In genomic region chr3:65568497-65568896, GRCh38 we compare ENCODE assay signal across 24 cellular contexts.
"Had no signal": no experiment of that assay in that cellular context is flagged by ENCODE, and none has a peak within 500 bp of the region (broad histone marks: within the 10 kb centered on the region; RNA-seq: fewer than 3 reads in every experiment).

No MANE protein-coding gene starts in this region.

- H3K4me3 ChIP-seq: colonic mucosa, gastrocnemius medialis, upper lobe of left lung had no signal

- H3K27ac ChIP-seq: brain microvascular endothelial cell, colonic mucosa, neutrophil, parathyroid adenoma, upper lobe of left lung had no signal

- H3K36me3 ChIP-seq: brain microvascular endothelial cell, colonic mucosa, gastrocnemius medialis, neutrophil, upper lobe of left lung had no signal

- H3K27me3 Mint-ChIP-seq: activated naive CD4-positive, alpha-beta T cell treated with anti-CD3 and anti-CD28 coated beads, Interleukin-2, amount 10 ng/mL, durations not matched to agents 7 days and 5 days; activated naive CD8-positive, alpha-beta T cell treated with anti-CD3 and anti-CD28 coated beads, Interleukin-2, amount 50 U/mL, for 24 hours; central memory CD8-positive, alpha-beta T cell; natural killer cell treated with Interleukin-12 subunit alpha and Interleukin-12 subunit beta and Interleukin-15 and Interleukin-18, amount 100 ng/mL, for 72 hours had no signal

- H3K4me1 Mint-ChIP-seq: activated naive CD4-positive, alpha-beta T cell treated with anti-CD3 and anti-CD28 coated beads, Interleukin-2, amount 10 ng/mL, durations not matched to agents 7 days and 5 days; activated naive CD8-positive, alpha-beta T cell treated with anti-CD3 and anti-CD28 coated beads, Interleukin-2, amount 50 U/mL, for 24 hours; central memory CD8-positive, alpha-beta T cell had no signal

- H3K4me1 ChIP-seq: colonic mucosa, parathyroid adenoma, upper lobe of left lung had no signal

- ATAC-seq: activated CD4-positive, CD25-positive, alpha-beta regulatory T cell treated with anti-CD3 and anti-CD28 coated beads, Interleukin-2, amount 50 U/mL, for 24 hours; activated naive CD8-positive, alpha-beta T cell treated with anti-CD3 and anti-CD28 coated beads, Interleukin-2, amount 50 U/mL, for 24 hours; natural killer cell treated with Interleukin-12 subunit alpha and Interleukin-12 subunit beta and Interleukin-15 and Interleukin-18, amount 100 ng/mL, for 72 hours had no signal

- DNase-seq: activated CD4-positive, alpha-beta T cell treated with anti-CD3 and anti-CD28 coated beads, Interleukin-2, amount 50 U/mL, for 1 hour; activated CD8-positive, alpha-beta memory T cell treated with anti-CD3 and anti-CD28 coated beads, Interleukin-2, amount 50 U/mL, for 4 hours; activated effector memory CD4-positive, alpha-beta T cell treated with Interleukin-2 at 50 U/mL for 16 hours; activated naive CD4-positive, alpha-beta T cell treated with anti-CD3 and anti-CD28 coated beads, Interleukin-2, amount 10 ng/mL, durations not matched to agents 7 days and 5 days; activated naive CD8-positive, alpha-beta T cell treated with anti-CD3 and anti-CD28 coated beads, Interleukin-2, amount 50 U/mL, for 24 hours; activated T-cell treated with anti-CD3 and anti-CD28 coated beads, Interleukin-2, amount 50 U/mL, for 48 hours; anterior cingulate cortex; brain microvascular endothelial cell; colonic mucosa; head of caudate nucleus; mesenchymal stem cell; stimulated activated CD4-positive, alpha-beta T cell treated with anti-CD3 and anti-CD28 coated beads, Interleukin-12 subunit alpha, Interleukin-12 subunit beta, amount 100 ng/mL, for 4 hours; stimulated activated CD4-positive, alpha-beta T cell treated with anti-CD3 and anti-CD28 coated beads, Interleukin-1b, Interleukin-23, amount 100 ng/mL, for 48 hours; stimulated activated CD8-positive, alpha-beta memory T cell treated with anti-CD3 and anti-CD28 coated beads, Interleukin-4, amount 100 ng/mL, for 48 hours; stimulated activated naive CD4-positive, alpha-beta T cell treated with Interleukin-2 at 50 U/mL for 16 hours; substantia nigra; upper lobe of left lung had no signal

- H3K36me3 Mint-ChIP-seq: activated naive CD4-positive, alpha-beta T cell treated with anti-CD3 and anti-CD28 coated beads, Interleukin-2, amount 10 ng/mL, durations not matched to agents 7 days and 5 days; natural killer cell treated with Interleukin-12 subunit alpha and Interleukin-12 subunit beta and Interleukin-15 and Interleukin-18, amount 100 ng/mL, for 72 hours had no signal

- H3K4me3 Mint-ChIP-seq: activated naive CD4-positive, alpha-beta T cell treated with anti-CD3 and anti-CD28 coated beads, Interleukin-2, amount 10 ng/mL, durations not matched to agents 7 days and 5 days; activated naive CD8-positive, alpha-beta T cell treated with anti-CD3 and anti-CD28 coated beads, Interleukin-2, amount 50 U/mL, for 24 hours; central memory CD8-positive, alpha-beta T cell; natural killer cell treated with Interleukin-12 subunit alpha and Interleukin-12 subunit beta and Interleukin-15 and Interleukin-18, amount 100 ng/mL, for 72 hours; T-helper 1 cell treated with Interleukin-12 subunit alpha and Interleukin-12 subunit beta and Interleukin-4 antibody, amounts not matched to agents 30 μg/mL and 1 μg/mL, for 36 hours had no signal

- H3K27me3 ChIP-seq: brain microvascular endothelial cell, colonic mucosa, gastrocnemius medialis, neutrophil, upper lobe of left lung had no signal

- H3K9me3 Mint-ChIP-seq: activated naive CD4-positive, alpha-beta T cell treated with anti-CD3 and anti-CD28 coated beads, Interleukin-2, amount 10 ng/mL, durations not matched to agents 7 days and 5 days; activated naive CD8-positive, alpha-beta T cell treated with anti-CD3 and anti-CD28 coated beads, Interleukin-2, amount 50 U/mL, for 24 hours; central memory CD8-positive, alpha-beta T cell; natural killer cell treated with Interleukin-12 subunit alpha and Interleukin-12 subunit beta and Interleukin-15 and Interleukin-18, amount 100 ng/mL, for 72 hours; T-helper 1 cell treated with Interleukin-12 subunit alpha and Interleukin-12 subunit beta and Interleukin-4 antibody, amounts not matched to agents 30 μg/mL and 1 μg/mL, for 36 hours had no signal

- H3K9me3 ChIP-seq: colonic mucosa, gastrocnemius medialis, neutrophil, upper lobe of left lung had no signal
